12 cellular contexts compared by ENCODE assay signal in the genomic region with DNA sequence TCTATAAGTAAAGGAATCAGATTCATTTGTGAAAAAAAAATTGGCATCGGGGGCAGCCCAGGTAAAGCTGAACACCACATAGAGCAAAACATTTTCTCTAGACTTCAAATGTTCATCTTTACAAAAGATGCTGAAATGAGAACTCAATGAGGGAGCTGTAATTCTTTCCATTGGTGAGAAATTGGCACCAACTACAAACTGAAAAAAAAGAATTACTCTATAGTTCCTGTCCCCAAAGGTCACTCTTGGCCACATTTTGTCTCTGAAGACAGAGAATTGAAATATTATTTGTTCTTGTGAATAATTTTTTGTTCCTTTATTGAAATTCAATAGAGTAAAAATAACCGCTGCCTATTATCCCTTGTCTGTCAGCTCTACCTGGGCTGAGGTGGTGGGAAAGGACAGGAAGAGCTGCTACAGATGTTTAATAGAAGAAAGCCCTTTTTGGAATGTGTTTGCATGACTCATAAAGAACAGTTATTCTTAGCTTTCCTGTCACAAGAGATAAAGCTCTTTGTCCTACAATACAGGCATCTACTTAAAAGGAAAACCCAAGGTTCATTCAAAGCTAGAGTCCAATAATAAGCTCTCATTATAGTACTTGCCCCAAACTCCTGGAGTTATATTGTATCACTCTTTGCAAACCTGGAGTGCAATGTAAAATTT.
DNase-seq lines count a peak whose midpoint lies in the region; ATAC-seq, FAIRE-seq and TF ChIP-seq lines count a peak whose summit lies in the region.
"Had no signal": no experiment of that assay in that cellular context is flagged by ENCODE, and none has a peak within 500 bp of the region (broad histone marks: within the 10 kb centered on the region; RNA-seq: fewer than 3 reads in every experiment).

No MANE protein-coding gene starts in this region.

- CTCF ChIA-PET in endothelial cell of umbilical vein (lab: Charles Lee) = interaction anchor here (1.2 to 1.9 kb wide), 4 partner anchors 9 to 62 kb away, joined by 5 to 8 read pairs (median 6); no protein-coding TSS in a partner anchor

- no peak overlapping the region for H3K4me3 ChIP-seq in endothelial cell of umbilical vein (replicated peaks in 1 of 3; ENCODE audit: insufficient read depth in 1 of 3, low read depth in 1 of 3, low read length in 3 of 3)
- H3K4me3 ChIP-seq: dorsolateral prefrontal cortex, uterus had no signal

- no peak for TF ChIP-seq POLR2A in endothelial cell of umbilical vein (IDR thresholded peaks at IDR 0.05; ENCODE audit: low read depth, low read length)

- intact Hi-C loops in endothelial cell of umbilical vein (cut with micrococcal nuclease) = loop anchor here (1.0 to 2.0 kb wide), 3 partner anchors 14 to 63 kb away; no protein-coding TSS in a partner anchor

- DNase-seq in H4 (ENCODE audit: low spot score) (peak; percentile 30), NCI-H2029 treated with DMSO at 0.1 percent for 48 hours (lab: John Stamatoyannopoulos, UW) (peak; percentile 35), endothelial cell of umbilical vein (ENCODE audit: low read depth, low spot score) (peak; percentile 84), non-pigmented ciliary epithelial cell (ENCODE audit: low read depth) (peak; percentile 40), immature natural killer cell (no peak), ecto neural progenitor cell (ENCODE audit: low spot score) (no peak)
- DNase-seq: activated CD4-positive, alpha-beta T cell treated with anti-CD3 and anti-CD28 coated beads, Interleukin-2, amount 50 U/mL, for 1 hour; activated naive CD4-positive, alpha-beta T cell treated with Interleukin-2 at 50 U/mL for 16 hours; dorsolateral prefrontal cortex; NCI-H526; uterus had no signal

- no peak overlapping the region for H3K9ac ChIP-seq in endothelial cell of umbilical vein (replicated peaks; ENCODE audit: extremely low read depth, insufficient read depth, low read length)

- H3K4me3 Mint-ChIP-seq in immature natural killer cell = no peak overlapping the region

- no peak for ATAC-seq in GM21576 (IDR thresholded peaks at IDR 0.05; ENCODE audit: unreplicated experiment)

- no peaks in the 10 kb centered on the region for H4K20me1 ChIP-seq in endothelial cell of umbilical vein (replicated peaks; ENCODE audit: control insufficient read depth, extremely low read depth, insufficient read depth, low read length)

- H2AFZ ChIP-seq in endothelial cell of umbilical vein (ENCODE audit: low read depth, low read length) = no peak overlapping the region

- no peaks in the 10 kb centered on the region for H3K36me3 Mint-ChIP-seq in immature natural killer cell

- H3K27me3 ChIP-seq in endothelial cell of umbilical vein (ENCODE audit: control insufficient read depth in 2 of 2, insufficient read depth in 2 of 2, low read length in 2 of 2) = no peaks in the 10 kb centered on the region
- H3K27me3 ChIP-seq: dorsolateral prefrontal cortex, uterus had no signal

- peak; percentile 67 for FAIRE-seq in endothelial cell of umbilical vein (lab: Jason Lieb, UNC)

- H3K27ac Mint-ChIP-seq in immature natural killer cell = no peak overlapping the region

- H3K4me2 ChIP-seq in endothelial cell of umbilical vein (ENCODE audit: insufficient read depth, low read length) = peak overlapping the region; percentile 57

- H3K27me3 Mint-ChIP-seq in immature natural killer cell (ENCODE audit: low read depth in 3 of 3) = peaks cover 0 to 2% (median 2%) of the 10 kb centered on the region in 3 donors

- peaks cover 14% of the 10 kb centered on the region for H3K4me1 ChIP-seq in endothelial cell of umbilical vein (ENCODE audit: control insufficient read depth, extremely low read depth, insufficient read depth, low read length)
- H3K4me1 ChIP-seq: uterus had no signal

- POLR2A ChIA-PET in endothelial cell of umbilical vein (lab: Charles Lee) = interaction anchor here (0.9 kb wide), 1 partner anchor 8 kb away, joined by 4 read pairs; no protein-coding TSS in a partner anchor

- no peaks in the 10 kb centered on the region for H3K9me1 ChIP-seq in endothelial cell of umbilical vein (replicated peaks; ENCODE audit: control insufficient read depth, extremely low read depth, insufficient read depth, low read length)

- dilution Hi-C loops in endothelial cell of umbilical vein (cut with MboI; ENCODE audit: extremely low pct_ligation_motif_present, low sequenced_read_pairs) = no loop called here

- no peaks in the 10 kb centered on the region for H3K9me3 ChIP-seq in endothelial cell of umbilical vein (replicated peaks; ENCODE audit: control insufficient read depth, insufficient read depth, low read length)
- H3K9me3 ChIP-seq: uterus had no signal

- peak overlapping the region; percentile 60 for H3K27ac ChIP-seq in endothelial cell of umbilical vein (ENCODE audit: insufficient read depth, low read depth, low read length)
- H3K27ac ChIP-seq: dorsolateral prefrontal cortex, uterus had no signal

- H3K9me3 Mint-ChIP-seq in immature natural killer cell = peaks cover 0 to 2% (median 0%) of the 10 kb centered on the region in 6 donors

- TF ChIP-seq CTCF in endothelial cell of umbilical vein (IDR thresholded peaks at IDR 0.05; ENCODE audit: extremely low read depth in 1 of 2, insufficient read depth in 1 of 2, low read depth in 1 of 2, low read length in 2 of 2) = no peak

- no peaks in the 10 kb centered on the region for H3K4me1 Mint-ChIP-seq in immature natural killer cell

- TSS peak; percentile 93 for BruUV-seq in endothelial cell of umbilical vein (replicated peaks; lab: Mats Ljungman, UMichigan)

- H3K79me2 ChIP-seq in endothelial cell of umbilical vein (ENCODE audit: control insufficient read depth, insufficient read depth, low read length) = no peaks in the 10 kb centered on the region

- no peaks in the 10 kb centered on the region for H3K36me3 ChIP-seq in endothelial cell of umbilical vein (ENCODE audit: control insufficient read depth in 2 of 2, extremely low read depth in 1 of 2, insufficient read depth in 2 of 2, low read length in 2 of 2)
- H3K36me3 ChIP-seq: uterus had no signal

TF ChIP-seq in endothelial cell of umbilical vein, 7 proteins besides CTCF, POLR2A, EP300 and RAD21:
- peak; percentile 50 for TF ChIP-seq POLR2AphosphoS5 (IDR thresholded peaks at IDR 0.05; ENCODE audit: insufficient read depth, low read depth, low read length)
- no peak for TF ChIP-seq MYC (IDR thresholded peaks at IDR 0.05; ENCODE audit: low read depth, low read length)
- peak; percentile 89 for TF ChIP-seq JUN (IDR thresholded peaks at IDR 0.05; ENCODE audit: borderline replicate concordance, insufficient read depth, insufficient read length, low read depth)
- peak; percentile 70 for TF ChIP-seq FOS (IDR thresholded peaks at IDR 0.05; ENCODE audit: borderline replicate concordance, insufficient read depth, low read length)
- TF ChIP-seq, protein P1, sequence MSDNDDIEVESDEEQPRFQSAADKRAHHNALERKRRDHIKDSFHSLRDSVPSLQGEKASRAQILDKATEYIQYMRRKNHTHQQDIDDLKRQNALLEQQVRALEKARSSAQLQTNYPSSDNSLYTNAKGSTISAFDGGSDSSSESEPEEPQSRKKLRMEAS (IDR thresholded peaks at IDR 0.05; ENCODE audit: insufficient read depth, insufficient read length) = no peak
- TF ChIP-seq EZH2 (IDR thresholded peaks at IDR 0.05; ENCODE audit: borderline replicate concordance, low read depth, low read length, severe bottlenecking) = no peak
- TF ChIP-seq GATA2 (IDR thresholded peaks at IDR 0.05; ENCODE audit: insufficient read depth, insufficient read length, low read depth, low read length) = peak; percentile 68

Comparison
In these comparisons a context has a peak if more than half of its experiments do, and no peak if none do; other contexts are left out.
1. DNase-seq: peak in H4 (single experiment), NCI-H2029 treated with DMSO at 0.1 percent for 48 hours (single experiment), endothelial cell of umbilical vein (single experiment) and non-pigmented ciliary epithelial cell (single experiment); none in immature natural killer cell (0 of 3) and ecto neural progenitor cell (single experiment).